Comparison of ENCODE assay signal across 20 cellular contexts in genomic region chr12:113891167-113891692, GRCh38.
"Had no signal": no experiment of that assay in that cellular context is flagged by ENCODE, and none has a peak within 500 bp of the region (broad histone marks: within the 10 kb centered on the region; RNA-seq: fewer than 3 reads in every experiment).

No MANE protein-coding gene starts in this region.

- ATAC-seq: activated T-cell treated with anti-CD3 and anti-CD28 coated beads, Interleukin-2, amount 50 U/mL, for 4 hours; gastroesophageal sphincter; heart left ventricle; left cardiac atrium; stimulated activated naive B cell treated with anti-CD40 and anti-IgM and Interleukin-4, amounts not matched to agents 10 μg/mL and 1 μg/mL and 100 μg/mL, for 72 hours had no signal

- H3K36me3 ChIP-seq: vagina had no signal

- H3K4me1 ChIP-seq: gastroesophageal sphincter, heart left ventricle, sigmoid colon had no signal

- H3K9me3 ChIP-seq: gastroesophageal sphincter, heart left ventricle, sigmoid colon, vagina had no signal

- H3K4me3 ChIP-seq: gastroesophageal sphincter, heart left ventricle, sigmoid colon, smooth muscle cell, vagina had no signal

- H3K4me2 ChIP-seq: smooth muscle cell had no signal

- H3K27ac ChIP-seq: epithelial cell of prostate, gastroesophageal sphincter, heart left ventricle, sigmoid colon, vagina had no signal

- H3K27me3 ChIP-seq: gastroesophageal sphincter, heart left ventricle, sigmoid colon, vagina had no signal

- DNase-seq: activated CD8-positive, alpha-beta memory T cell treated with anti-CD3 and anti-CD28 coated beads, Interleukin-2, amount 50 U/mL, for 48 hours; activated naive CD4-positive, alpha-beta T cell treated with anti-CD3 and anti-CD28 coated beads for 36 hours; activated naive CD8-positive, alpha-beta T cell treated with anti-CD3 and anti-CD28 coated beads, Interleukin-2, amount 10 ng/mL, durations not matched to agents 7 days and 5 days; activated T-cell treated with anti-CD3 and anti-CD28 coated beads, Interleukin-2, amount 50 U/mL, for 4 hours; amniotic stem cell; cerebellar nuclear complex; heart left ventricle; left cardiac atrium; nephron progenitor cell; occipital lobe; sigmoid colon; stimulated activated CD4-positive, alpha-beta T cell treated with anti-CD3 and anti-CD28 coated beads, Interleukin-2, amount 100 ng/mL, for 48 hours; stimulated activated CD8-positive, alpha-beta memory T cell treated with anti-CD3 and anti-CD28 coated beads, Interleukin-4, amount 100 ng/mL, for 48 hours; stimulated activated naive B cell treated with anti-CD40 and anti-IgM and Interleukin-4, amounts not matched to agents 10 μg/mL and 1 μg/mL and 100 μg/mL, for 72 hours; T-helper 9 cell; trophoblast cell had no signal
